Comparison of ENCODE assay signal across 1 cellular context in the genomic region with DNA sequence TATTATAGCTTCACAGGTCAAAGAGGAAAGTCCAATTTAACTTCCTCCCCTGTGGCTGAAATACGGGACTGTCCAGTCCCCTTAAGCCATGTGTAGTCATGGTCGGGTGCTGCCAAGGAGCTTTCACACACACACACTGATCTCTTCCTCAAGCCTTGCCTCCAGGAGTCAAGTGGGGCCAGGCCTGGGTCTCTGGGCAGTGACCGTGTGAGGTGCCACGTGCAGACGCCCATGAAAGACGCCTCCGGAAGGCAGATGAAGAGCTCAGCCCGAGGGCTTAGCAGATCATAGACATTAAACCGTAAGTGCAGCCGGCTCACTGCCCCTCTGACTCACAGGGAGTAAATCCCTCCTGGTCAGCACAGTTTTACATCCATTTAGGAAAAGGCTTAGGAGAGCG.
TF ChIP-seq lines count a peak whose summit lies in the region.

No MANE protein-coding gene starts in this region.

TF ChIP-seq in HepG2, 621 proteins besides CTCF, POLR2A, EP300 and RAD21 (continued from another document):
- TF ChIP-seq, protein P1, sequence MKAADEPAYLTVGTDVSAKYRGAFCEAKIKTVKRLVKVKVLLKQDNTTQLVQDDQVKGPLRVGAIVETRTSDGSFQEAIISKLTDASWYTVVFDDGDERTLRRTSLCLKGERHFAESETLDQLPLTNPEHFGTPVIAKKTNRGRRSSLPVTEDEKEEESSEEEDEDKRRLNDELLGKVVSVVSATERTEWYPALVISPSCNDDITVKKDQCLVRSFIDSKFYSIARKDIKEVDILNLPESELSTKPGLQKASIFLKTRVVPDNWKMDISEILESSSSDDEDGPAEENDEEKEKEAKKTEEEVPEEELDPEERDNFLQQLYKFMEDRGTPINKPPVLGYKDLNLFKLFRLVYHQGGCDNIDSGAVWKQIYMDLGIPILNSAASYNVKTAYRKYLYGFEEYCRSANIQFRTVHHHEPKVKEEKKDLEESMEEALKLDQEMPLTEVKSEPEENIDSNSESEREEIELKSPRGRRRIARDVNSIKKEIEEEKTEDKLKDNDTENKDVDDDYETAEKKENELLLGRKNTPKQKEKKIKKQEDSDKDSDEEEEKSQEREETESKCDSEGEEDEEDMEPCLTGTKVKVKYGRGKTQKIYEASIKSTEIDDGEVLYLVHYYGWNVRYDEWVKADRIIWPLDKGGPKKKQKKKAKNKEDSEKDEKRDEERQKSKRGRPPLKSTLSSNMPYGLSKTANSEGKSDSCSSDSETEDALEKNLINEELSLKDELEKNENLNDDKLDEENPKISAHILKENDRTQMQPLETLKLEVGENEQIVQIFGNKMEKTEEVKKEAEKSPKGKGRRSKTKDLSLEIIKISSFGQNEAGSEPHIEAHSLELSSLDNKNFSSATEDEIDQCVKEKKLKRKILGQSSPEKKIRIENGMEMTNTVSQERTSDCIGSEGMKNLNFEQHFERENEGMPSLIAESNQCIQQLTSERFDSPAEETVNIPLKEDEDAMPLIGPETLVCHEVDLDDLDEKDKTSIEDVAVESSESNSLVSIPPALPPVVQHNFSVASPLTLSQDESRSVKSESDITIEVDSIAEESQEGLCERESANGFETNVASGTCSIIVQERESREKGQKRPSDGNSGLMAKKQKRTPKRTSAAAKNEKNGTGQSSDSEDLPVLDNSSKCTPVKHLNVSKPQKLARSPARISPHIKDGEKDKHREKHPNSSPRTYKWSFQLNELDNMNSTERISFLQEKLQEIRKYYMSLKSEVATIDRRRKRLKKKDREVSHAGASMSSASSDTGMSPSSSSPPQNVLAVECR (CRISPR knock-in tag; IDR thresholded peaks at IDR 0.05; ENCODE audit: borderline replicate concordance): no peak
- TF ChIP-seq JUN (CRISPR knock-in tag; IDR thresholded peaks at IDR 0.05): no peak
TF ChIP-seq in HepG2: peak in this region for 11.
